12 cellular contexts compared by ENCODE assay signal in the genomic region with DNA sequence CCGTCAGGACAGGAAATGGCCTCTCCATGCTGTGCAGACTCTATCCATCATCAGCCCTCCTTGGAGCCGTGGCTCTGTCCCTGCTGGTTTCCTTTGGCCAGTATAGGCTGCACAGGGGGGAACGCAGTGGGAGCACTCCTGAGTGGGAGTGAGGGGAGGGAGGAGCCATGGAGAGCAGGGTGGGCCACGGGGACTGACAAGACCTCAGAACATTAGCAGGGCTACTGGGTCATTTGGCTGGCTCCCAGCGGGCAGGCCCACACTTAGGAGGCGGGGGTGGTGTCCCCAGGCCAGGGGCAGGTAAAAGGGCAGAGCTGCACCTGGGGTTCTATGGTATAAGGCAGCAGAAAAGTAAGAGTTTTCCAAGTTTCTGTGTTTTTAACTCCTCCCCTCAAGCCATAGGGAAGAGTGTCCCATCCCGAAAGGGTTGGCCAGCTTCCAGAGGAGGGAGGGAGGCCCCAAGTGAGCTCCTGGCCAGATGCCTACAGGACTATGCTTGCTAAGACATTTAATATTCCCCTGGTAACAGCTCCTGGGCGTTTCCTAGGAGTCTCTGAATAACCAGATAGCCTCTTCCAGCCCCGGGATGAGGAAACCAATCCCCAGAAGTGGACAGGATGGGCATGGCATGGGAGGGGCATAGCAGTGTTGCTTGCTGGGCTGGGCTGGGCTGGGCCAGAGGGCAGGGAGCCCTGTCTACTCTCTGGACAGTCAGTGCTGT. TPM values are rescaled to one million over a fixed set of nuclear protein-coding genes. Genes with fewer than 3 reads are reported as not detected.
DNase-seq lines count a peak whose midpoint lies in the region; FAIRE-seq and TF ChIP-seq lines count a peak whose summit lies in the region.
"Had no signal": no experiment of that assay in that cellular context is flagged by ENCODE, and none has a peak within 500 bp of the region (broad histone marks: within the 10 kb centered on the region; RNA-seq: fewer than 3 reads in every experiment).

No MANE protein-coding gene starts in this region.

- H3K27ac Mint-ChIP-seq in astrocyte (ENCODE audit: unreplicated experiment) (no peak overlapping the region), neural progenitor cell (no peak overlapping the region)
- H3K27ac Mint-ChIP-seq: activated naive CD8-positive, alpha-beta T cell treated with anti-CD3 and anti-CD28 coated beads, Interleukin-2, amount 10 ng/mL, durations not matched to agents 7 days and 5 days; CD14-positive monocyte had no signal

- no peak overlapping the region for H2AFZ ChIP-seq in astrocyte (ENCODE audit: low read depth, low read length)
- no peak overlapping the region for H2AFZ ChIP-seq in keratinocyte (ENCODE audit: control insufficient read depth, low read length)
- no peak overlapping the region for H2AFZ ChIP-seq in neural progenitor cell (replicated peaks)
- no peak overlapping the region for H2AFZ ChIP-seq in smooth muscle cell (ENCODE audit: low read depth)

- FAIRE-seq in astrocyte (lab: Jason Lieb, UNC) (no peak), keratinocyte (lab: Jason Lieb, UNC) (peak; percentile 86)

- dilution Hi-C loops in keratinocyte (cut with MboI; ENCODE audit: extremely low pct_ligation_motif_present, low sequenced_read_pairs), result no loop called here

- H3K9ac ChIP-seq in astrocyte (ENCODE audit: low read length) (no peak overlapping the region), keratinocyte (ENCODE audit: control insufficient read depth, extremely low read depth, insufficient read depth, low read length) (no peak overlapping the region), neural progenitor cell (no peak overlapping the region), smooth muscle cell (ENCODE audit: low read depth) (no peak overlapping the region)

- H3K36me3 ChIP-seq in astrocyte (ENCODE audit: insufficient read depth, low read length) (no peaks in the 10 kb centered on the region), keratinocyte (ENCODE audit: control insufficient read depth in 2 of 2, extremely low read depth in 1 of 2, insufficient read depth in 2 of 2, low read length in 2 of 2) (no peaks in the 10 kb centered on the region), neural progenitor cell (no peaks in the 10 kb centered on the region), smooth muscle cell (ENCODE audit: low read depth) (no peaks in the 10 kb centered on the region)

- peaks cover 12% of the 10 kb centered on the region for H3K4me1 ChIP-seq in astrocyte (ENCODE audit: insufficient read depth, low read length)
- H3K4me1 ChIP-seq in keratinocyte (ENCODE audit: control insufficient read depth, extremely low read depth, insufficient read depth, low read length), result peaks cover 33% of the 10 kb centered on the region
- H3K4me1 ChIP-seq in neural progenitor cell, result peaks cover 10% of the 10 kb centered on the region
- peaks cover 5% of the 10 kb centered on the region for H3K4me1 ChIP-seq in smooth muscle cell (ENCODE audit: low read depth)

- H3K27me3 ChIP-seq in astrocyte (ENCODE audit: insufficient read depth, low read length) (no peaks in the 10 kb centered on the region), keratinocyte (ENCODE audit: control insufficient read depth, extremely low read depth, insufficient read depth, low read length) (peaks cover 11% of the 10 kb centered on the region), neural progenitor cell (no peaks in the 10 kb centered on the region), smooth muscle cell (ENCODE audit: low read depth) (no peaks in the 10 kb centered on the region)

- H3K79me2 ChIP-seq in astrocyte (ENCODE audit: insufficient read depth, low read length), result no peaks in the 10 kb centered on the region
- H3K79me2 ChIP-seq in keratinocyte (ENCODE audit: control insufficient read depth, insufficient read depth, low read length), result no peaks in the 10 kb centered on the region
- H3K79me2 ChIP-seq in neural progenitor cell (ENCODE audit: low read depth), result no peaks in the 10 kb centered on the region
- no peaks in the 10 kb centered on the region for H3K79me2 ChIP-seq in smooth muscle cell (ENCODE audit: low read depth)

- TF ChIP-seq CTCF in astrocyte (IDR thresholded peaks at IDR 0.05; ENCODE audit: insufficient read depth, low read depth, low read length), result no peak
- TF ChIP-seq CTCF in keratinocyte (optimal IDR thresholded peaks at IDR 0.05 in 1 of 3, IDR thresholded peaks at IDR 0.05 in 1 of 3, conservative IDR thresholded peaks at IDR 0.05 in 1 of 3; ENCODE audit: extremely low read depth in 1 of 3, insufficient read depth in 2 of 3, low read length in 3 of 3), result no peak
- TF ChIP-seq CTCF in neural progenitor cell (IDR thresholded peaks at IDR 0.05), result no peak
- TF ChIP-seq CTCF in smooth muscle cell (IDR thresholded peaks at IDR 0.05; ENCODE audit: borderline replicate concordance, insufficient read depth, poor library complexity, severe bottlenecking), result no peak

- H3K36me3 Mint-ChIP-seq in astrocyte (ENCODE audit: low read depth, unreplicated experiment) (no peaks in the 10 kb centered on the region), neural progenitor cell (no peaks in the 10 kb centered on the region)
- H3K36me3 Mint-ChIP-seq: activated naive CD8-positive, alpha-beta T cell treated with anti-CD3 and anti-CD28 coated beads, Interleukin-2, amount 10 ng/mL, durations not matched to agents 7 days and 5 days; CD14-positive monocyte had no signal

- no peaks in the 10 kb centered on the region for H3F3A ChIP-seq in neural progenitor cell (ENCODE audit: low read depth)
- H3F3A ChIP-seq in smooth muscle cell (ENCODE audit: low read depth), result no peaks in the 10 kb centered on the region

- H3K9me3 ChIP-seq in astrocyte (ENCODE audit: insufficient read depth, low read depth, low read length) (no peaks in the 10 kb centered on the region), keratinocyte (ENCODE audit: control insufficient read depth, low read depth, low read length) (no peaks in the 10 kb centered on the region), neural progenitor cell (ENCODE audit: low read depth) (no peaks in the 10 kb centered on the region), smooth muscle cell (replicated peaks; ENCODE audit: low read depth) (no peaks in the 10 kb centered on the region)

- H3K4me3 ChIP-seq in astrocyte (ENCODE audit: insufficient read depth, low read depth, low read length) (no peak overlapping the region), keratinocyte (ENCODE audit: control insufficient read depth in 2 of 3, extremely low read depth in 1 of 3, insufficient read depth in 2 of 3, low read depth in 1 of 3, low read length in 3 of 3) (no peak overlapping the region), neural progenitor cell (no peak overlapping the region), smooth muscle cell (no peak overlapping the region)

- H3K27ac ChIP-seq in astrocyte (ENCODE audit: low read depth, low read length) (no peak overlapping the region), keratinocyte (ENCODE audit: control insufficient read depth, insufficient read depth, low read length) (no peak overlapping the region), neural progenitor cell (no peak overlapping the region), smooth muscle cell (ENCODE audit: low read depth) (no peak overlapping the region)

- H3K4me1 Mint-ChIP-seq in astrocyte (ENCODE audit: low read depth, unreplicated experiment) (peaks cover 3% of the 10 kb centered on the region), neural progenitor cell (peaks cover 11% of the 10 kb centered on the region)
- H3K4me1 Mint-ChIP-seq: CD14-positive monocyte had no signal

- H4K20me1 ChIP-seq in astrocyte (ENCODE audit: insufficient read depth, low read length) (no peaks in the 10 kb centered on the region), keratinocyte (ENCODE audit: control insufficient read depth, extremely low read depth, insufficient read depth, low read length) (no peaks in the 10 kb centered on the region), neural progenitor cell (ENCODE audit: low read depth) (no peaks in the 10 kb centered on the region), smooth muscle cell (ENCODE audit: low read depth) (no peaks in the 10 kb centered on the region)

- 85% methylated on average over 9 of the region's 9 CpGs for WGBS in smooth muscle cell (ENCODE audit: low lambda C conversion rate)

- H3K27me3 Mint-ChIP-seq in astrocyte (ENCODE audit: low read depth, unreplicated experiment) (peaks cover 21% of the 10 kb centered on the region), neural progenitor cell (ENCODE audit: insufficient read depth, low read depth) (peaks cover 7% of the 10 kb centered on the region)

- no peak overlapping the region for H3K4me3 Mint-ChIP-seq in astrocyte (ENCODE audit: unreplicated experiment)
- no peak overlapping the region for H3K4me3 Mint-ChIP-seq in neural progenitor cell
- H3K4me3 Mint-ChIP-seq: activated naive CD8-positive, alpha-beta T cell treated with anti-CD3 and anti-CD28 coated beads, Interleukin-2, amount 10 ng/mL, durations not matched to agents 7 days and 5 days; CD14-positive monocyte had no signal

- DNase-seq in activated CD8-positive, alpha-beta memory T cell treated with anti-CD3 and anti-CD28 coated beads for 24 hours, result peak; percentile 38
- DNase-seq in activated CD8-positive, alpha-beta memory T cell treated with anti-CD3 and anti-CD28 coated beads, Interleukin-2, amount 50 U/mL, for 4 hours, result no peak
- DNase-seq in astrocyte (ENCODE audit: low read depth) (peak; percentile 62), keratinocyte (ENCODE audit: low read depth, low spot score) (no peak), ureter (ENCODE audit: low spot score) (peak; percentile 80), neural progenitor cell (ENCODE audit: low spot score) (no peak), globus pallidus (ENCODE audit: low spot score) (no peak), smooth muscle cell (lab: John Stamatoyannopoulos, UW; ENCODE audit: unreplicated experiment) (no peak)
- DNase-seq: activated naive CD8-positive, alpha-beta T cell treated with anti-CD3 and anti-CD28 coated beads, Interleukin-2, amount 10 ng/mL, durations not matched to agents 7 days and 5 days; NCI-H774 had no signal

- peaks cover 2% of the 10 kb centered on the region for H3K9me1 ChIP-seq in keratinocyte (ENCODE audit: control insufficient read depth, extremely low read depth, insufficient read depth, low read length)

- no peaks in the 10 kb centered on the region for H3K9me3 Mint-ChIP-seq in astrocyte (ENCODE audit: unreplicated experiment)
- no peaks in the 10 kb centered on the region for H3K9me3 Mint-ChIP-seq in neural progenitor cell
- H3K9me3 Mint-ChIP-seq: activated naive CD8-positive, alpha-beta T cell treated with anti-CD3 and anti-CD28 coated beads, Interleukin-2, amount 10 ng/mL, durations not matched to agents 7 days and 5 days; CD14-positive monocyte had no signal

- H3K4me2 ChIP-seq in astrocyte (ENCODE audit: low read length) (no peak overlapping the region), keratinocyte (ENCODE audit: control insufficient read depth, extremely low read depth, insufficient read depth, low read depth, low read length) (peak overlapping the region; percentile 27), neural progenitor cell (no peak overlapping the region), smooth muscle cell (no peak overlapping the region)

RNA-seq across cellular contexts. Expression of a gene that starts 5.5 kb away (rescaled TPM):
- total RNA-seq in astrocyte, result not detected in 2 replicates
- not detected in 3 replicates for polyA plus RNA-seq in keratinocyte
- polyA plus RNA-seq in keratinocyte (2011; ENCODE audit: low read depth), result not detected
- not detected in 2 replicates for polyA plus RNA-seq in keratinocyte (2011; cell fraction: cytosol; rRNA removed)
- not detected in 2 replicates for polyA plus RNA-seq in keratinocyte (2011; cell fraction: nucleus; rRNA removed)
- not detected in 2 replicates for polyA plus RNA-seq in keratinocyte (2012; ENCODE audit: low replicate concordance)
- not detected in 3 replicates for polyA minus RNA-seq in keratinocyte
- polyA minus RNA-seq in keratinocyte (2011; cell fraction: cytosol; rRNA and poly(A)+ RNA removed), result not detected
- not detected in 2 replicates for polyA minus RNA-seq in keratinocyte (2011; cell fraction: nucleus; rRNA and poly(A)+ RNA removed)
- total RNA-seq in ureter, result not detected
- not detected in 2 replicates for total RNA-seq in neural progenitor cell (ENCODE audit: low replicate concordance)
- total RNA-seq in smooth muscle cell, result not detected in 2 replicates
- not detected in 2 replicates for polyA plus RNA-seq in smooth muscle cell
- total RNA-seq: activated naive CD8-positive, alpha-beta T cell treated with anti-CD3 and anti-CD28 coated beads, Interleukin-2, amount 10 ng/mL, durations not matched to agents 7 days and 5 days; liver had no signal
- polyA plus RNA-seq: CD14-positive monocyte, liver had no signal

RNA-seq across cellular contexts. Expression of a gene that starts 19.4 kb away (rescaled TPM):
- 3.5 and 3.9 TPM in 2 replicates for total RNA-seq in astrocyte
- polyA plus RNA-seq in keratinocyte, result 0.01 TPM in 2 of 3 replicates, not detected in the other
- 0.07 TPM for polyA plus RNA-seq in keratinocyte (2011; ENCODE audit: low read depth)
- polyA plus RNA-seq in keratinocyte (2011; cell fraction: cytosol; rRNA removed), result 0.01 TPM in 1 of 2 replicates, not detected in the other
- not detected in 2 replicates for polyA plus RNA-seq in keratinocyte (2011; cell fraction: nucleus; rRNA removed)
- polyA plus RNA-seq in keratinocyte (2012; ENCODE audit: low replicate concordance), result 0.03 and 0.04 TPM in 2 replicates
- not detected in 3 replicates for polyA minus RNA-seq in keratinocyte
- polyA minus RNA-seq in keratinocyte (2011; cell fraction: cytosol; rRNA and poly(A)+ RNA removed), result not detected
- not detected in 2 replicates for polyA minus RNA-seq in keratinocyte (2011; cell fraction: nucleus; rRNA and poly(A)+ RNA removed)
- total RNA-seq in ureter, result 15.9 TPM
- 0.03 TPM in 1 of 2 replicates, not detected in the other for total RNA-seq in neural progenitor cell (ENCODE audit: low replicate concordance)
- total RNA-seq in smooth muscle cell, result 0.13 and 0.31 TPM in 2 replicates
- polyA plus RNA-seq in smooth muscle cell, result 0.24 and 0.61 TPM in 2 replicates
- total RNA-seq: activated naive CD8-positive, alpha-beta T cell treated with anti-CD3 and anti-CD28 coated beads, Interleukin-2, amount 10 ng/mL, durations not matched to agents 7 days and 5 days had no signal
- polyA plus RNA-seq: CD14-positive monocyte had no signal

Comparison
In these comparisons a context has a peak if more than half of its experiments do, and no peak if none do; other contexts are left out.
1. DNase-seq: peak in activated CD8-positive, alpha-beta memory T cell treated with anti-CD3 and anti-CD28 coated beads for 24 hours (single experiment), astrocyte (single experiment) and ureter (single experiment); none in activated CD8-positive, alpha-beta memory T cell treated with anti-CD3 and anti-CD28 coated beads, Interleukin-2, amount 50 U/mL, for 4 hours (single experiment), keratinocyte (single experiment), neural progenitor cell (single experiment), globus pallidus (single experiment) and smooth muscle cell (single experiment).